Comparison of ENCODE assay signal across 16 cellular contexts in genomic region chr7:27139335-27140107, GRCh38. TPM values are rescaled to one million over a fixed set of nuclear protein-coding genes. Genes with fewer than 3 reads are reported as not detected.
DNase-seq lines count a peak whose midpoint lies in the region; ATAC-seq, FAIRE-seq and TF ChIP-seq lines count a peak whose summit lies in the region.
"Had no signal": no experiment of that assay in that cellular context is flagged by ENCODE, and none has a peak within 500 bp of the region (broad histone marks: within the 10 kb centered on the region; RNA-seq: fewer than 3 reads in every experiment).

No MANE protein-coding gene starts in this region.

- peaks cover 93% of the 10 kb centered on the region for H3K27me3 ChIP-seq in astrocyte (ENCODE audit: insufficient read depth, low read length)
- H3K27me3 ChIP-seq in rectal smooth muscle tissue (ENCODE audit: control insufficient read depth, insufficient read depth, low read length) = no peaks in the 10 kb centered on the region

- H3K27me3 Mint-ChIP-seq in astrocyte (ENCODE audit: low read depth, unreplicated experiment) = peaks cover 89% of the 10 kb centered on the region

- H3K36me3 ChIP-seq in astrocyte (ENCODE audit: insufficient read depth, low read length) (no peaks in the 10 kb centered on the region), kidney (ENCODE audit: control insufficient read depth in 1 of 2, insufficient read depth in 2 of 2, low read length in 2 of 2) (peaks cover 2 to 7% of the 10 kb centered on the region in 2 donors), rectal smooth muscle tissue (ENCODE audit: control insufficient read depth, insufficient read depth, low read length) (peaks cover 5% of the 10 kb centered on the region)

- no peaks in the 10 kb centered on the region for H3K4me1 Mint-ChIP-seq in astrocyte (ENCODE audit: low read depth, unreplicated experiment)
- peaks cover 18% of the 10 kb centered on the region for H3K4me1 Mint-ChIP-seq in stimulated activated effector memory CD8-positive, alpha-beta T cell treated with anti-CD3 and anti-CD28 coated beads, Interleukin-12 subunit alpha, Interleukin-12 subunit beta, amount 100 ng/mL, for 72 hours

- intact Hi-C loops in kidney (cut with DNase I) = no loop called here

- no peak overlapping the region for H2AFZ ChIP-seq in astrocyte (ENCODE audit: low read depth, low read length)

- FAIRE-seq in astrocyte (lab: Jason Lieb, UNC) (no peak), kidney (lab: Jason Lieb, UNC) (no peak)
- FAIRE-seq: frontal cortex, H54, urothelium cell line had no signal

- no peak for ATAC-seq in HG02938 (IDR thresholded peaks at IDR 0.05; ENCODE audit: unreplicated experiment)
- no peak for ATAC-seq in stimulated activated effector memory CD8-positive, alpha-beta T cell treated with anti-CD3 and anti-CD28 coated beads, Interleukin-12 subunit alpha, Interleukin-12 subunit beta, amount 100 ng/mL, for 72 hours
- ATAC-seq: left ventricle myocardium superior had no signal

- H3K9me3 ChIP-seq in astrocyte (ENCODE audit: insufficient read depth, low read depth, low read length) = no peaks in the 10 kb centered on the region
- no peaks in the 10 kb centered on the region for H3K9me3 ChIP-seq in kidney (ENCODE audit: control insufficient read depth in 1 of 2, low read length in 2 of 2)

- H3K9ac ChIP-seq in astrocyte (ENCODE audit: low read length) = no peak overlapping the region
- H3K9ac ChIP-seq in kidney (ENCODE audit: low read length in 2 of 2) = peak overlapping the region; percentile 64 to 97
- H3K9ac ChIP-seq in rectal smooth muscle tissue (ENCODE audit: low read length) = no peak overlapping the region

- H3K4me1 ChIP-seq in astrocyte (ENCODE audit: insufficient read depth, low read length) (peaks cover 6% of the 10 kb centered on the region), kidney (ENCODE audit: control insufficient read depth in 1 of 2, insufficient read depth in 1 of 2, low read depth in 1 of 2, low read length in 2 of 2) (peaks cover 9 to 31% of the 10 kb centered on the region in 2 donors), rectal smooth muscle tissue (ENCODE audit: control insufficient read depth, insufficient read depth, low read length) (peaks cover 22% of the 10 kb centered on the region)

- DNase-seq in Daoy (ENCODE audit: low read depth) (peak; percentile 64), astrocyte (ENCODE audit: low read depth) (no peak), kidney (peak; percentile 87), cortex of kidney (lab: John Stamatoyannopoulos, UW) (no peak), HPDE6-E6E7 (ENCODE audit: extremely low spot score) (no peak)
- no peak for DNase-seq in stimulated activated effector memory CD8-positive, alpha-beta T cell treated with anti-CD3 and anti-CD28 coated beads, Interleukin-12 subunit alpha, Interleukin-12 subunit beta, amount 100 ng/mL, for 72 hours (ENCODE audit: low spot score in 2 of 2)
- DNase-seq: activated naive CD4-positive, alpha-beta T cell treated with Interleukin-2 at 50 U/mL for 16 hours; left ventricle myocardium superior; NCI-H1417 treated with DMSO at 0.1 percent for 48 hours; SW 1271 had no signal

- peaks cover 2% of the 10 kb centered on the region for H4K20me1 ChIP-seq in astrocyte (ENCODE audit: insufficient read depth, low read length)

- H3K9me3 Mint-ChIP-seq in astrocyte (ENCODE audit: unreplicated experiment) = peaks cover 30% of the 10 kb centered on the region
- H3K9me3 Mint-ChIP-seq in stimulated activated effector memory CD8-positive, alpha-beta T cell treated with anti-CD3 and anti-CD28 coated beads, Interleukin-12 subunit alpha, Interleukin-12 subunit beta, amount 100 ng/mL, for 72 hours = no peaks in the 10 kb centered on the region

- no peak for TF ChIP-seq CTCF in astrocyte (IDR thresholded peaks at IDR 0.05; ENCODE audit: insufficient read depth, low read depth, low read length)
- no peak for TF ChIP-seq CTCF in kidney (IDR thresholded peaks at IDR 0.05; ENCODE audit: borderline replicate concordance, extremely low read depth, insufficient read depth)

- H3K4me3 Mint-ChIP-seq in astrocyte (ENCODE audit: unreplicated experiment) = no peak overlapping the region
- H3K4me3 Mint-ChIP-seq in stimulated activated effector memory CD8-positive, alpha-beta T cell treated with anti-CD3 and anti-CD28 coated beads, Interleukin-12 subunit alpha, Interleukin-12 subunit beta, amount 100 ng/mL, for 72 hours = no peak overlapping the region

- H3K27ac Mint-ChIP-seq in astrocyte (ENCODE audit: unreplicated experiment) = no peak overlapping the region
- no peak overlapping the region for H3K27ac Mint-ChIP-seq in stimulated activated effector memory CD8-positive, alpha-beta T cell treated with anti-CD3 and anti-CD28 coated beads, Interleukin-12 subunit alpha, Interleukin-12 subunit beta, amount 100 ng/mL, for 72 hours

- H3K79me2 ChIP-seq in astrocyte (ENCODE audit: insufficient read depth, low read length) = no peaks in the 10 kb centered on the region

- peak overlapping the region; percentile 10 for H3K4me2 ChIP-seq in astrocyte (ENCODE audit: low read length)

- H3K4me3 ChIP-seq in astrocyte (ENCODE audit: insufficient read depth, low read depth, low read length) (no peak overlapping the region), kidney (ENCODE audit: low read length in 2 of 2) (peak overlapping the region; percentile 38 to 89), rectal smooth muscle tissue (ENCODE audit: low read length) (peak overlapping the region; percentile 61)

- no peak overlapping the region for H3K27ac ChIP-seq in astrocyte (ENCODE audit: low read depth, low read length)
- peak overlapping the region; percentile 76 to 97 for H3K27ac ChIP-seq in kidney (ENCODE audit: low read depth in 2 of 2, low read length in 2 of 2)
- H3K27ac ChIP-seq in rectal smooth muscle tissue (ENCODE audit: low read depth, low read length) = peak overlapping the region; percentile 73

- peaks cover 3% of the 10 kb centered on the region for H3K36me3 Mint-ChIP-seq in astrocyte (ENCODE audit: low read depth, unreplicated experiment)
- H3K36me3 Mint-ChIP-seq in stimulated activated effector memory CD8-positive, alpha-beta T cell treated with anti-CD3 and anti-CD28 coated beads, Interleukin-12 subunit alpha, Interleukin-12 subunit beta, amount 100 ng/mL, for 72 hours = no peaks in the 10 kb centered on the region

RNA-seq across cellular contexts. Expression of gene HOXA5, which starts 4.0 kb away (rescaled TPM):
- total RNA-seq in Daoy (2014; rRNA removed; shearing (Covaris generic)) = 22.6 and 41.1 TPM in 2 replicates
- total RNA-seq in astrocyte = not detected in 2 replicates
- 38.0 TPM for total RNA-seq in kidney
- polyA plus RNA-seq in kidney (ENCODE audit: insufficient read depth, low read depth, low replicate concordance) = 19.4 TPM
- total RNA-seq: chondrocyte, frontal cortex, left ventricle myocardium superior had no signal

RNA-seq across cellular contexts. Expression of gene HOXA6, which starts 8.1 kb away (rescaled TPM):
- 0.92 and 4.2 TPM in 2 replicates for total RNA-seq in Daoy (2014; rRNA removed; shearing (Covaris generic))
- not detected in 2 replicates for total RNA-seq in astrocyte
- 22.0 TPM for total RNA-seq in kidney
- polyA plus RNA-seq in kidney (ENCODE audit: insufficient read depth, low read depth, low replicate concordance) = 1.1 TPM
- total RNA-seq: chondrocyte, frontal cortex, left ventricle myocardium superior had no signal

RNA-seq across cellular contexts. Expression of gene HOXA4, which starts 9.0 kb away (rescaled TPM):
- total RNA-seq in Daoy (2014; rRNA removed; shearing (Covaris generic)) = 4.1 and 6.7 TPM in 2 replicates
- total RNA-seq in astrocyte (not detected in 2 replicates), kidney (11.2 TPM)
- 13.0 TPM for polyA plus RNA-seq in kidney (ENCODE audit: insufficient read depth, low read depth, low replicate concordance)
- total RNA-seq: frontal cortex had no signal

RNA-seq across cellular contexts. Expression of gene HOXA3, which starts 12.9 kb away (rescaled TPM):
- total RNA-seq in Daoy (2014; rRNA removed; shearing (Covaris generic)) = 12.4 and 16.8 TPM in 2 replicates
- not detected in 2 replicates for total RNA-seq in astrocyte
- total RNA-seq in kidney = 21.2 TPM
- polyA plus RNA-seq in kidney (ENCODE audit: insufficient read depth, low read depth, low replicate concordance) = 6.3 TPM
- total RNA-seq: frontal cortex had no signal

RNA-seq across cellular contexts. Expression of gene HOXA7, which starts 17.0 kb away (rescaled TPM):
- total RNA-seq in Daoy (2014; rRNA removed; shearing (Covaris generic)) = 21.7 and 24.4 TPM in 2 replicates
- total RNA-seq in astrocyte = not detected in 2 replicates
- 31.3 TPM for total RNA-seq in kidney
- 23.8 TPM for polyA plus RNA-seq in kidney (ENCODE audit: insufficient read depth, low read depth, low replicate concordance)
- total RNA-seq: chondrocyte, frontal cortex, left ventricle myocardium superior had no signal

Comparison
In these comparisons a context has a peak if more than half of its experiments do, and no peak if none do; other contexts are left out.
1. DNase-seq: peak in Daoy (single experiment) and kidney (single experiment); none in astrocyte (single experiment), cortex of kidney (single experiment), stimulated activated effector memory CD8-positive, alpha-beta T cell treated with anti-CD3 and anti-CD28 coated beads, Interleukin-12 subunit alpha, Interleukin-12 subunit beta, amount 100 ng/mL, for 72 hours (0 of 2) and HPDE6-E6E7 (single experiment).
2. H3K9ac ChIP-seq: peak in kidney (2 of 2); none in astrocyte (single experiment) and rectal smooth muscle tissue (single experiment).
3. RNA of gene HOXA5, which starts 4.0 kb away (total RNA-seq): 22.6 to 41.1 TPM in Daoy and 38.0 TPM in kidney (single experiment); not detected in astrocyte; every median in the first group is over 10 times any median in the second.